1 cellular context compared by ENCODE assay signal in genomic region chr5:14863105-14863504, GRCh38.
TF ChIP-seq lines count a peak whose summit lies in the region.

No MANE protein-coding gene starts in this region.

TF ChIP-seq in HepG2, 621 proteins besides CTCF, POLR2A, EP300 and RAD21:
- TF ChIP-seq ZNF232 (CRISPR knock-in tag; IDR thresholded peaks at IDR 0.05; ENCODE audit: borderline replicate concordance) (no peak), ZXDC (CRISPR knock-in tag; IDR thresholded peaks at IDR 0.05) (no peak), HDAC2 (CRISPR knock-in tag; IDR thresholded peaks at IDR 0.05) (no peak), ZNF747 (CRISPR knock-in tag; IDR thresholded peaks at IDR 0.05; ENCODE audit: borderline replicate concordance) (no peak), BCL3 (CRISPR knock-in tag; IDR thresholded peaks at IDR 0.05) (no peak), POLR2AphosphoS2 (IDR thresholded peaks at IDR 0.05; ENCODE audit: low read depth, low read length) (no peak), ZNF766 (CRISPR knock-in tag; IDR thresholded peaks at IDR 0.05; ENCODE audit: borderline replicate concordance) (no peak), HDAC1 (CRISPR knock-in tag; IDR thresholded peaks at IDR 0.05) (no peak), NFRKB (IDR thresholded peaks at IDR 0.05) (no peak)
